8 cellular contexts compared by ENCODE assay signal in genomic region chr19:45863840-45864628, GRCh38. TPM values are rescaled to one million over a fixed set of nuclear protein-coding genes. Genes with fewer than 3 reads are reported as not detected.
DNase-seq lines count a peak whose midpoint lies in the region; ATAC-seq and TF ChIP-seq lines count a peak whose summit lies in the region.

TSS of gene FOXA3 (plus strand) at chr19:45864326. CDS start at chr19:45864457, 131 bp downstream.

- TF ChIP-seq CTCF in AG04449 (IDR thresholded peaks at IDR 0.05; ENCODE audit: insufficient read depth, low read length, missing control alignments) (peak; percentile 60), esophagus squamous epithelium (IDR thresholded peaks at IDR 0.05) (peak in 5 of 6 experiments; percentile 38 to 84 (median 65)), nephron (IDR thresholded peaks at IDR 0.05; ENCODE audit: unreplicated experiment in 3 of 3) (peak; percentile 47 to 61 (median 53)), vagina (IDR thresholded peaks at IDR 0.05) (peak; percentile 28 to 40 (median 38))

- no peaks in the 10 kb centered on the region for H3K9me3 ChIP-seq in esophagus squamous epithelium
- H3K9me3 ChIP-seq in vagina, result no peaks in the 10 kb centered on the region

- ATAC-seq in GM19025 (IDR thresholded peaks at IDR 0.05; ENCODE audit: low read depth, unreplicated experiment), result peak; percentile 30

- peaks cover 9% of the 10 kb centered on the region for H3K4me1 Mint-ChIP-seq in nephron

- H3K4me3 Mint-ChIP-seq in nephron, result peak within 1 kb of the TSS; percentile 93 to 97 (median 93)

- 7 to 9% methylated on average over 3 to 9 of the region's 71 CpGs for WGBS in esophagus squamous epithelium, 2 donors

- DNase-seq in AG04449 (ENCODE audit: low read depth, low spot score) (no peak), NCI-H146 (lab: John Stamatoyannopoulos, UW) (peak; percentile 62), esophagus squamous epithelium (lab: John Stamatoyannopoulos, UW) (no peak), vagina (ENCODE audit: extremely low spot score in 2 of 2) (peak in 1 of 2 donors; percentile 82), NCI-H226 (no peak)
- peak; percentile 84 for DNase-seq in activated CD8-positive, alpha-beta memory T cell treated with anti-CD3 and anti-CD28 coated beads, Interleukin-2, amount 50 U/mL, for 48 hours

- peak within 1 kb of the TSS; percentile 84 to 96 (median 94) for H3K27ac Mint-ChIP-seq in nephron

- H3K4me1 ChIP-seq in esophagus squamous epithelium, result peaks cover 13 to 39% (median 26%) of the 10 kb centered on the region in 3 donors
- peaks cover 33% of the 10 kb centered on the region for H3K4me1 ChIP-seq in vagina

- H3K27ac ChIP-seq in esophagus squamous epithelium (peak within 1 kb of the TSS in 2 of 4 donors; percentile 94), vagina (no peak within 1 kb of the TSS)

- peaks cover 0 to 12% (median 6%) of the 10 kb centered on the region in 3 donors for H3K36me3 ChIP-seq in esophagus squamous epithelium
- H3K36me3 ChIP-seq in vagina, result peaks cover 0 to 4% of the 10 kb centered on the region in 2 donors

- CTCF ChIA-PET in AG04449 (lab: Yijun Ruan, JAX), result interaction anchor here (0.6 to 4.9 kb wide), 8 partner anchors 9 to 401 kb away, joined by 3 to 67 read pairs (median 4); partner anchors contain the start of gene IRF2BP1

- H3K4me3 ChIP-seq in AG04449 (ENCODE audit: low read depth, low read length), result peak within 1 kb of the TSS; percentile 51
- H3K4me3 ChIP-seq in esophagus squamous epithelium, result peak within 1 kb of the TSS; percentile 83 to 94 (median 88)
- peak within 1 kb of the TSS; percentile 96 to 98 for H3K4me3 ChIP-seq in vagina

- TF ChIP-seq POLR2A in esophagus squamous epithelium (IDR thresholded peaks at IDR 0.05) (no peak), vagina (IDR thresholded peaks at IDR 0.05) (no peak)

- H3K27me3 Mint-ChIP-seq in nephron (ENCODE audit: low read depth), result peaks cover 60% of the 10 kb centered on the region

- no peaks in the 10 kb centered on the region for H3K9me3 Mint-ChIP-seq in nephron

- intact Hi-C loops in esophagus squamous epithelium (cut with DNase I), result no loop called here
- intact Hi-C loops in vagina (cut with DNase I), result no loop called here

- peaks cover 6% of the 10 kb centered on the region for H3K36me3 Mint-ChIP-seq in nephron (ENCODE audit: low read depth)

- H3K27me3 ChIP-seq in esophagus squamous epithelium, result peaks cover 0 to 37% (median 4%) of the 10 kb centered on the region in 4 donors
- peaks cover 10% of the 10 kb centered on the region for H3K27me3 ChIP-seq in vagina

- POLR2A ChIA-PET in AG04449 (lab: Yijun Ruan, JAX), result interaction anchor here (0.6 to 1.4 kb wide), 8 partner anchors 9 to 238 kb away, joined by 3 to 8 read pairs (median 3); partner anchors contain the start of gene IRF2BP1

RNA-seq across cellular contexts. Expression of gene FOXA3, which starts in this region (rescaled TPM):
- under 1 TPM in 1 of 4 donors, not detected in 3; 0.18 TPM for total RNA-seq in esophagus squamous epithelium
- not detected for total RNA-seq in vagina

Comparison
In these comparisons a context has a peak if more than half of its experiments do, and no peak if none do; other contexts are left out.
1. DNase-seq: peak in NCI-H146 (single experiment) and activated CD8-positive, alpha-beta memory T cell treated with anti-CD3 and anti-CD28 coated beads, Interleukin-2, amount 50 U/mL, for 48 hours (single experiment); none in AG04449 (single experiment), esophagus squamous epithelium (single experiment) and NCI-H226 (single experiment).
2. Peak in every context shown above with its lines, with median percentiles within 50 percentile points of each other: H3K4me3 ChIP-seq and CTCF ChIP-seq.